9 cellular contexts compared by ENCODE assay signal in genomic region chr12:9751204-9752144, GRCh38. TPM values are rescaled to one million over a fixed set of nuclear protein-coding genes. Genes with fewer than 3 reads are reported as not detected.
DNase-seq lines count a peak whose midpoint lies in the region; ATAC-seq and TF ChIP-seq lines count a peak whose summit lies in the region.
"Had no signal": no experiment of that assay in that cellular context is flagged by ENCODE, and none has a peak within 500 bp of the region (broad histone marks: within the 10 kb centered on the region; RNA-seq: fewer than 3 reads in every experiment).

No MANE protein-coding gene starts in this region.

- H3K36me3 ChIP-seq in neutrophil = no peaks in the 10 kb centered on the region

- no peaks in the 10 kb centered on the region for H3K27me3 ChIP-seq in neutrophil
- H3K27me3 ChIP-seq: heart right ventricle had no signal

- peaks cover 16 to 24% of the 10 kb centered on the region in 2 experiments for H3K4me1 ChIP-seq in neutrophil (ENCODE audit: control insufficient read depth in 1 of 2, insufficient read depth in 1 of 2, low read depth in 1 of 2, low read length in 1 of 2)

- ATAC-seq in HG02588 (IDR thresholded peaks at IDR 0.05; ENCODE audit: unreplicated experiment) = no peak
- no peak for ATAC-seq in GM21717 (IDR thresholded peaks at IDR 0.05; ENCODE audit: unreplicated experiment)

- DNase-seq in CD1c-positive myeloid dendritic cell (ENCODE audit: extremely low spot score) (peak; percentile 53), HT1080 (ENCODE audit: low read depth) (peak; percentile 24), SW480 (ENCODE audit: low spot score) (peak; percentile 65), cardiac fibroblast (ENCODE audit: low read depth in 2 of 2) (peak; percentile 45 to 57), hippocampal formation (lab: John Stamatoyannopoulos, UW) (no peak)

- H3K4me3 ChIP-seq in cardiac fibroblast (replicated peaks in 1 of 2; ENCODE audit: low read depth in 2 of 2, low read length in 2 of 2) (no peak overlapping the region), neutrophil (ENCODE audit: low read depth in 1 of 2, low read length in 1 of 2) (peak overlapping the region in 1 of 2 experiments; percentile 11)

- H3K9me3 ChIP-seq in neutrophil = no peaks in the 10 kb centered on the region
- H3K9me3 ChIP-seq: heart right ventricle had no signal

- H3K27ac ChIP-seq in neutrophil = no peak overlapping the region
- H3K27ac ChIP-seq: heart right ventricle had no signal

- peak; percentile 51 for TF ChIP-seq CTCF in cardiac fibroblast (IDR thresholded peaks at IDR 0.05; ENCODE audit: low read depth, low read length)
- peak; percentile 56 for TF ChIP-seq CTCF in neutrophil (IDR thresholded peaks at IDR 0.05)

RNA-seq across cellular contexts. Expression of gene CD69, which starts 9.2 kb away (rescaled TPM):
- 0.16 TPM in 1 of 2 replicates, not detected in the other for total RNA-seq in HT1080 (2014; rRNA removed; shearing (Covaris generic))
- not detected in 2 replicates for polyA plus RNA-seq in HT1080 (2015; cell fraction: cytosol; rRNA removed)
- 0.24 TPM in 1 of 2 replicates, not detected in the other for polyA plus RNA-seq in HT1080 (2015; cell fraction: nucleus; rRNA removed)

RNA-seq across cellular contexts. Expression of gene CLECL1, which starts 18.6 kb away (rescaled TPM):
- total RNA-seq in HT1080 (2014; rRNA removed; shearing (Covaris generic)) = not detected in 2 replicates
- not detected in 2 replicates for polyA plus RNA-seq in HT1080 (2015; cell fraction: cytosol; rRNA removed)
- not detected in 2 replicates for polyA plus RNA-seq in HT1080 (2015; cell fraction: nucleus; rRNA removed)

Comparison
In these comparisons a context has a peak if more than half of its experiments do, and no peak if none do; other contexts are left out.
1. DNase-seq: peak in CD1c-positive myeloid dendritic cell (single experiment), HT1080 (single experiment), SW480 (single experiment) and cardiac fibroblast (2 of 2); none in hippocampal formation (0 of 2).